Comparison of ENCODE assay signal across 19 cellular contexts in genomic region chr15:66625531-66625930, GRCh38. TPM values are rescaled to one million over a fixed set of nuclear protein-coding genes. Genes with fewer than 3 reads are reported as not detected.
DNase-seq lines count a peak whose midpoint lies in the region; ATAC-seq and TF ChIP-seq lines count a peak whose summit lies in the region.
"Had no signal": no experiment of that assay in that cellular context is flagged by ENCODE, and none has a peak within 500 bp of the region (broad histone marks: within the 10 kb centered on the region; RNA-seq: fewer than 3 reads in every experiment).

No MANE protein-coding gene starts in this region.

- CTCF ChIA-PET in WTC11 (lab: Charles Lee) = no interaction called here

- H3K4me2 ChIP-seq in GM23338 = peak overlapping the region; percentile 4
- no peak overlapping the region for H3K4me2 ChIP-seq in smooth muscle cell
- H3K4me2 ChIP-seq: A549, BLaER1, KMS-11 had no signal

- H3K4me1 ChIP-seq in GM23338 (ENCODE audit: insufficient read depth) = peaks cover 50% of the 10 kb centered on the region
- H3K4me1 ChIP-seq in HUES6 (ENCODE audit: control insufficient read depth, insufficient read depth, low read length) = peaks cover 52% of the 10 kb centered on the region
- H3K4me1 ChIP-seq in smooth muscle cell (ENCODE audit: low read depth) = peaks cover 33% of the 10 kb centered on the region
- H3K4me1 ChIP-seq: BLaER1 had no signal

- no peaks in the 10 kb centered on the region for H3K9me3 ChIP-seq in HUES6 (ENCODE audit: control insufficient read depth, insufficient read depth, low read depth, low read length)
- H3K9me3 ChIP-seq in smooth muscle cell (replicated peaks; ENCODE audit: low read depth) = no peaks in the 10 kb centered on the region
- H3K9me3 ChIP-seq: A549, BLaER1 had no signal

- no peaks in the 10 kb centered on the region for H3K36me3 ChIP-seq in GM23338 (ENCODE audit: insufficient read depth)
- no peaks in the 10 kb centered on the region for H3K36me3 ChIP-seq in HUES6 (ENCODE audit: control insufficient read depth, insufficient read depth, low read length)
- no peaks in the 10 kb centered on the region for H3K36me3 ChIP-seq in smooth muscle cell (ENCODE audit: low read depth)
- H3K36me3 ChIP-seq: BLaER1 had no signal

- POLR2A ChIA-PET in WTC11 (lab: Charles Lee) = no interaction called here

- no peak for ATAC-seq in GM23338
- no peak for ATAC-seq in WTC11
- ATAC-seq in activated naive CD8-positive, alpha-beta T cell treated with anti-CD3 and anti-CD28 coated beads, Interleukin-2, amount 50 U/mL, for 24 hours = no peak
- no peak for ATAC-seq in GM19023 (IDR thresholded peaks at IDR 0.05; ENCODE audit: unreplicated experiment)
- ATAC-seq: A549 had no signal

- H3F3A ChIP-seq in GM23338 (replicated peaks; ENCODE audit: low read depth) (peaks cover 7% of the 10 kb centered on the region; the same call in 1 of the 2 replicates), smooth muscle cell (ENCODE audit: low read depth) (peaks cover 28% of the 10 kb centered on the region)

- H2AFZ ChIP-seq in GM23338 = no peak overlapping the region
- peak overlapping the region; percentile 44 for H2AFZ ChIP-seq in smooth muscle cell (ENCODE audit: low read depth)

- H3K4me1 Mint-ChIP-seq in GM23338 (peaks cover 60% of the 10 kb centered on the region), WTC11 (peaks cover 74% of the 10 kb centered on the region)
- no peaks in the 10 kb centered on the region for H3K4me1 Mint-ChIP-seq in activated naive CD8-positive, alpha-beta T cell treated with anti-CD3 and anti-CD28 coated beads, Interleukin-2, amount 50 U/mL, for 24 hours
- H3K4me1 Mint-ChIP-seq: CD4-positive, alpha-beta memory T cell had no signal

- no peak overlapping the region for H3K4me3 ChIP-seq in GM23338
- no peak overlapping the region for H3K4me3 ChIP-seq in HUES6 (ENCODE audit: low read depth, low read length)
- no peak overlapping the region for H3K4me3 ChIP-seq in smooth muscle cell
- H3K4me3 ChIP-seq: A549, BLaER1 had no signal

- H3K4me3 Mint-ChIP-seq in GM23338 (no peak overlapping the region), WTC11 (no peak overlapping the region)
- H3K4me3 Mint-ChIP-seq in activated naive CD8-positive, alpha-beta T cell treated with anti-CD3 and anti-CD28 coated beads, Interleukin-2, amount 50 U/mL, for 24 hours = no peak overlapping the region
- H3K4me3 Mint-ChIP-seq: CD14-positive monocyte; CD4-positive, alpha-beta memory T cell; HFFc6 had no signal

- no peaks in the 10 kb centered on the region for H3K79me2 ChIP-seq in GM23338 (replicated peaks; ENCODE audit: insufficient read depth)
- H3K79me2 ChIP-seq in smooth muscle cell (ENCODE audit: low read depth) = no peaks in the 10 kb centered on the region

- H3K9me2 ChIP-seq in GM23338 (ENCODE audit: insufficient read depth) = no peaks in the 10 kb centered on the region; the same call in 1 of the 2 replicates

- WGBS in smooth muscle cell (ENCODE audit: low lambda C conversion rate) = 68% methylated on average over 1 of the region's 1 CpG

- no peak overlapping the region for H3K9ac ChIP-seq in HUES6 (ENCODE audit: low read length)
- H3K9ac ChIP-seq in smooth muscle cell (ENCODE audit: low read depth) = no peak overlapping the region
- H3K9ac ChIP-seq: BLaER1, KMS-11 had no signal

- DNase-seq in GM23338 (ENCODE audit: low spot score) = no peak
- no peak for DNase-seq in WTC11 (ENCODE audit: low spot score)
- DNase-seq in smooth muscle cell (lab: John Stamatoyannopoulos, UW; ENCODE audit: unreplicated experiment) = no peak
- DNase-seq in activated naive CD8-positive, alpha-beta T cell treated with anti-CD3 and anti-CD28 coated beads, Interleukin-2, amount 50 U/mL, for 24 hours = no peak
- DNase-seq in ureter (ENCODE audit: low spot score) = no peak
- DNase-seq: CD4-positive, alpha-beta memory T cell; DMS153; DMS79; GDM1; GOT3; HCEC 1CT; HFFc6 had no signal

- 0 out of 2 replicates have a peak, but pooled peaks cover 6% of the 10 kb centered on the region for H3K27me3 ChIP-seq in GM23338 (ENCODE audit: insufficient read depth)
- H3K27me3 ChIP-seq in HUES6 (ENCODE audit: control insufficient read depth, insufficient read depth, low read length) = no peaks in the 10 kb centered on the region; the same call in 1 of the 2 replicates
- H3K27me3 ChIP-seq in smooth muscle cell (ENCODE audit: low read depth) = no peaks in the 10 kb centered on the region

- H3K27ac ChIP-seq in GM23338 (ENCODE audit: low read depth) = peak overlapping the region; percentile 35; the same call in 1 of the 2 replicates
- peak overlapping the region; percentile 10; the same call in 1 of the 2 replicates for H3K27ac ChIP-seq in HUES6 (ENCODE audit: low read depth, low read length)
- H3K27ac ChIP-seq in smooth muscle cell (ENCODE audit: low read depth) = peak overlapping the region; percentile 51
- H3K27ac ChIP-seq: 22Rv1, A549, BLaER1, KMS-11 had no signal

- no peaks in the 10 kb centered on the region for H4K20me1 ChIP-seq in GM23338 (replicated peaks; ENCODE audit: insufficient read depth)
- no peaks in the 10 kb centered on the region for H4K20me1 ChIP-seq in smooth muscle cell (ENCODE audit: low read depth)
- H4K20me1 ChIP-seq: BLaER1 had no signal

- H3K36me3 Mint-ChIP-seq in GM23338 (ENCODE audit: low read depth) = no peaks in the 10 kb centered on the region
- no peaks in the 10 kb centered on the region for H3K36me3 Mint-ChIP-seq in WTC11
- no peaks in the 10 kb centered on the region for H3K36me3 Mint-ChIP-seq in activated naive CD8-positive, alpha-beta T cell treated with anti-CD3 and anti-CD28 coated beads, Interleukin-2, amount 50 U/mL, for 24 hours (ENCODE audit: low read depth)

- H3K27me3 Mint-ChIP-seq in GM23338 (ENCODE audit: insufficient read depth, low read depth, poor library complexity) = peaks cover 22% of the 10 kb centered on the region
- H3K27me3 Mint-ChIP-seq in WTC11 (ENCODE audit: low read depth) = peaks cover 5% of the 10 kb centered on the region
- H3K27me3 Mint-ChIP-seq in activated naive CD8-positive, alpha-beta T cell treated with anti-CD3 and anti-CD28 coated beads, Interleukin-2, amount 50 U/mL, for 24 hours = peaks cover 30% of the 10 kb centered on the region

- H3K27ac Mint-ChIP-seq in GM23338 (peak overlapping the region; percentile 50), WTC11 (peak overlapping the region; percentile 6)
- H3K27ac Mint-ChIP-seq in activated naive CD8-positive, alpha-beta T cell treated with anti-CD3 and anti-CD28 coated beads, Interleukin-2, amount 50 U/mL, for 24 hours = no peak overlapping the region
- H3K27ac Mint-ChIP-seq: CD14-positive monocyte, HFFc6 had no signal

- TF ChIP-seq CTCF in GM23338 (conservative IDR thresholded peaks at IDR 0.05; ENCODE audit: low read depth in 2 of 2) (no peak), WTC11 (IDR thresholded peaks at IDR 0.05) (no peak), smooth muscle cell (IDR thresholded peaks at IDR 0.05; ENCODE audit: borderline replicate concordance, insufficient read depth, poor library complexity, severe bottlenecking) (no peak)

- no peaks in the 10 kb centered on the region for H3K9me3 Mint-ChIP-seq in GM23338
- H3K9me3 Mint-ChIP-seq in WTC11 = no peaks in the 10 kb centered on the region
- no peaks in the 10 kb centered on the region for H3K9me3 Mint-ChIP-seq in activated naive CD8-positive, alpha-beta T cell treated with anti-CD3 and anti-CD28 coated beads, Interleukin-2, amount 50 U/mL, for 24 hours
- H3K9me3 Mint-ChIP-seq: CD14-positive monocyte, HFFc6 had no signal

TF ChIP-seq in WTC11, 78 proteins besides CTCF, POLR2A, EP300 and RAD21 (continues in another document):
- TF ChIP-seq SOX15 (CRISPR knock-in tag; IDR thresholded peaks at IDR 0.05) = no peak
- TF ChIP-seq GTF2I (CRISPR knock-in tag; conservative IDR thresholded peaks at IDR 0.05) = no peak
- no peak for TF ChIP-seq SMAD3 (CRISPR knock-in tag; IDR thresholded peaks at IDR 0.05; ENCODE audit: borderline replicate concordance)
- no peak for TF ChIP-seq RELA (CRISPR knock-in tag; IDR thresholded peaks at IDR 0.05; ENCODE audit: borderline replicate concordance)
- TF ChIP-seq ZNF281 (CRISPR knock-in tag; IDR thresholded peaks at IDR 0.05) = no peak
- TF ChIP-seq USF1 (CRISPR knock-in tag; IDR thresholded peaks at IDR 0.05) = no peak
- TF ChIP-seq CBFB (CRISPR knock-in tag; IDR thresholded peaks at IDR 0.05; ENCODE audit: low read depth) = no peak

RNA-seq across cellular contexts. Expression of gene LCTL, which starts 59.7 kb away (rescaled TPM):
- 2.9 and 5.6 TPM in 2 replicates for total RNA-seq in GM23338 (2014; rRNA removed; shearing (Covaris generic))
- polyA plus RNA-seq in GM23338 (2016; fragmentation: Nextera tagmentation; extraction: Ambion mirVana) = 2.3 and 3.2 TPM in 2 replicates
- total RNA-seq in WTC11 (2021) = 2.2 to 3.2 TPM (median 3.0 TPM) in 3 replicates
- 6.4 and 6.5 TPM in 2 replicates for total RNA-seq in smooth muscle cell
- polyA plus RNA-seq in smooth muscle cell = 3.1 and 4.3 TPM in 2 replicates
- total RNA-seq in ureter = not detected
- total RNA-seq: CD4-positive, alpha-beta memory T cell had no signal
- polyA plus RNA-seq: A549; CD14-positive monocyte; CD4-positive, alpha-beta memory T cell had no signal
